ENCODE assay signal across 24 cellular contexts in genomic region chr9:14068690-14069089, GRCh38.
"Had no signal": no experiment of that assay in that cellular context is flagged by ENCODE, and none has a peak within 500 bp of the region (broad histone marks: within the 10 kb centered on the region; RNA-seq: fewer than 3 reads in every experiment).

No MANE protein-coding gene starts in this region.

- H3K79me2 ChIP-seq: hepatocyte had no signal

- DNase-seq: activated CD4-positive, alpha-beta T cell treated with anti-CD3 and anti-CD28 coated beads for 36 hours; activated CD4-positive, CD25-positive, alpha-beta regulatory T cell; activated CD8-positive, alpha-beta memory T cell treated with anti-CD3 and anti-CD28 coated beads, Interleukin-2, amount 10 ng/mL, durations not matched to agents 7 days and 5 days; activated CD8-positive, alpha-beta T cell treated with anti-CD3 and anti-CD28 coated beads, Interleukin-2, amount 10 ng/mL, durations not matched to agents 7 days and 5 days; activated T-cell treated with anti-CD3 and anti-CD28 coated beads, Interleukin-2, amount 50 U/mL, for 48 hours; cerebellar nuclear complex; colonic mucosa; effector CD8-positive, alpha-beta T cell; gastrocnemius medialis; left colon; naive B cell; nephron progenitor cell; stimulated activated CD4-positive, alpha-beta T cell treated with anti-CD3 and anti-CD28 coated beads, Interleukin-12 subunit alpha, Interleukin-12 subunit beta, amount 100 ng/mL, for 4 hours; stimulated activated CD4-positive, alpha-beta T cell treated with anti-CD3 and anti-CD28 coated beads, Interleukin-4, amount 100 ng/mL, for 1 hour; stimulated activated naive CD8-positive, alpha-beta T cell treated with anti-CD3 and anti-CD28 coated beads, Interleukin-15, Interleukin-2, amounts not matched to agents 100 U/mL and 50 U/mL, for 24 hours; testis; transverse colon had no signal

- ATAC-seq: activated CD4-positive, alpha-beta T cell treated with anti-CD3 and anti-CD28 coated beads for 36 hours; activated CD8-positive, alpha-beta memory T cell treated with anti-CD3 and anti-CD28 coated beads, Interleukin-2, amount 10 ng/mL, durations not matched to agents 7 days and 5 days; activated CD8-positive, alpha-beta T cell treated with anti-CD3 and anti-CD28 coated beads, Interleukin-2, amount 10 ng/mL, durations not matched to agents 7 days and 5 days; activated naive CD4-positive, alpha-beta T cell treated with anti-CD3 and anti-CD28 coated beads, Interleukin-2, amount 50 U/mL, for 72 hours; gastrocnemius medialis; left colon; sciatic nerve; stimulated activated naive CD8-positive, alpha-beta T cell treated with anti-CD3 and anti-CD28 coated beads, Interleukin-15, Interleukin-2, amounts not matched to agents 100 U/mL and 50 U/mL, for 24 hours had no signal

- H3K36me3 ChIP-seq: colonic mucosa, gastrocnemius medialis, neutrophil, transverse colon had no signal

- H2AFZ ChIP-seq: hepatocyte had no signal

- H3K27ac ChIP-seq: colonic mucosa, gastrocnemius medialis, hepatocyte, neutrophil, skin epidermis, testis, transverse colon had no signal

- H3K4me1 ChIP-seq: colonic mucosa, testis, transverse colon had no signal

- H3K4me2 ChIP-seq: hepatocyte had no signal

- H3K9me3 ChIP-seq: colonic mucosa, gastrocnemius medialis, neutrophil, testis, transverse colon had no signal

- FAIRE-seq: bronchial epithelial cell, keratinocyte had no signal

- H3K27me3 ChIP-seq: colonic mucosa, gastrocnemius medialis, hepatocyte, neutrophil, testis, transverse colon had no signal

- H3K4me3 ChIP-seq: colonic mucosa, gastrocnemius medialis, hepatocyte, skin epidermis, testis, transverse colon had no signal
